Comparison of ENCODE assay signal across 16 cellular contexts in genomic region chr12:2276288-2276842, GRCh38.
"Had no signal": no experiment of that assay in that cellular context is flagged by ENCODE, and none has a peak within 500 bp of the region (broad histone marks: within the 10 kb centered on the region; RNA-seq: fewer than 3 reads in every experiment).

No MANE protein-coding gene starts in this region.

- DNase-seq: cortex of kidney; dorsolateral prefrontal cortex; effector CD8-positive, alpha-beta T cell; gastrocnemius medialis; heart right ventricle; islet precursor cell; left lung; natural killer cell; posterior cingulate gyrus; right cardiac atrium; stimulated activated CD4-positive, alpha-beta T cell treated with anti-CD3 and anti-CD28 coated beads, Interleukin-2, amount 100 ng/mL, for 48 hours; stimulated activated naive CD4-positive, alpha-beta T cell treated with Interleukin-2 at 50 U/mL for 16 hours; upper lobe of left lung; uterus had no signal

- ATAC-seq: gastrocnemius medialis, left lung, natural killer cell, right cardiac atrium had no signal

- H3K4me1 ChIP-seq: gastrocnemius medialis, left lung, uterus had no signal

- H3K36me3 ChIP-seq: gastrocnemius medialis, heart right ventricle, left lung, upper lobe of left lung, uterus had no signal

- H3K9me3 ChIP-seq: gastrocnemius medialis, heart right ventricle, left lung, upper lobe of left lung, uterus had no signal

- H3K4me3 ChIP-seq: dorsolateral prefrontal cortex, gastrocnemius medialis, heart right ventricle, left lung, lung, smooth muscle cell, upper lobe of left lung, uterus had no signal

- H3K4me2 ChIP-seq: smooth muscle cell had no signal

- H3K27me3 ChIP-seq: dorsolateral prefrontal cortex, gastrocnemius medialis, heart right ventricle, left lung, upper lobe of left lung, uterus had no signal

- H3K27ac ChIP-seq: dorsolateral prefrontal cortex, gastrocnemius medialis, heart right ventricle, left lung, upper lobe of left lung, uterus had no signal
